Comparison of ENCODE assay signal across 1 cellular context in genomic region chr3:72082776-72083477, GRCh38.
A peak's percentile ranks its signal among the peaks of the same experiment; 100 is the strongest.
TF ChIP-seq lines count a peak whose summit lies in the region.

No MANE protein-coding gene starts in this region.

TF ChIP-seq in K562, 482 proteins besides CTCF, POLR2A, EP300 and RAD21 (continued from another document and continues in another):
- TF ChIP-seq STAT6 (CRISPR knock-in tag; IDR thresholded peaks at IDR 0.05) (no peak), JUND (IDR thresholded peaks at IDR 0.05; ENCODE audit: borderline replicate concordance, low read depth, low read length) (no peak), JUND (tag; IDR thresholded peaks at IDR 0.05; ENCODE audit: borderline replicate concordance, low read depth, low read length) (0 out of 3 replicates have a peak, but pooled peaks have one; percentile 9), CEBPG (CRISPR knock-in tag; IDR thresholded peaks at IDR 0.05) (no peak), CEBPG (tag; conservative IDR thresholded peaks at IDR 0.05 in 1 of 2, IDR thresholded peaks at IDR 0.05 in 1 of 2) (0 out of 4 replicates have a peak, but pooled peaks of 1 of the 2 experiments have one; percentile 3), MEIS2 (IDR thresholded peaks at IDR 0.05; ENCODE audit: partially characterized antibody) (peak; percentile 90), KLF6 (CRISPR knock-in tag; IDR thresholded peaks at IDR 0.05; ENCODE audit: borderline replicate concordance) (no peak), U2AF2 (optimal IDR thresholded peaks at IDR 0.05; ENCODE audit: low read depth, low read length) (no peak), CXXC5 (CRISPR knock-in tag; IDR thresholded peaks at IDR 0.05) (peak; percentile 37), CTBP1 (IDR thresholded peaks at IDR 0.05; ENCODE audit: borderline replicate concordance) (peak; percentile 86), DMBX1 (CRISPR knock-in tag; IDR thresholded peaks at IDR 0.05; ENCODE audit: borderline replicate concordance) (no peak), PML (IDR thresholded peaks at IDR 0.05; ENCODE audit: low read length) (peak; percentile 15; the same call in 1 of the 2 replicates), MYNN (IDR thresholded peaks at IDR 0.05) (no peak), MYNN (CRISPR knock-in tag; IDR thresholded peaks at IDR 0.05) (no peak), THRA (IDR thresholded peaks at IDR 0.05) (no peak), CBFA2T2 (conservative IDR thresholded peaks at IDR 0.05) (peak; percentile 42; the same call in 1 of the 2 replicates), NR2C2 (CRISPR knock-in tag; IDR thresholded peaks at IDR 0.05) (no peak), NR2C2 (tag; IDR thresholded peaks at IDR 0.05) (0 out of 2 replicates have a peak, but pooled peaks have one; percentile 16), PHB (CRISPR knock-in tag; IDR thresholded peaks at IDR 0.05) (no peak), HES1 (IDR thresholded peaks at IDR 0.05; ENCODE audit: low read depth) (peak; percentile 76), ATF1 (CRISPR knock-in tag; IDR thresholded peaks at IDR 0.05) (no peak), ATF1 (tag; IDR thresholded peaks at IDR 0.05) (peak; percentile 20; the same call in 1 of the 2 replicates), PHB2 (IDR thresholded peaks at IDR 0.05; ENCODE audit: low read depth) (no peak), ARID1B (IDR thresholded peaks at IDR 0.05) (peak; percentile 29; the same call in 1 of the 2 replicates), ZNF384 (IDR thresholded peaks at IDR 0.05; ENCODE audit: low read depth, low read length) (no peak), TCF3 (CRISPR knock-in tag; IDR thresholded peaks at IDR 0.05) (peak; percentile 53), ZZZ3 (IDR thresholded peaks at IDR 0.05) (no peak), SPI1 (IDR thresholded peaks at IDR 0.05; ENCODE audit: borderline replicate concordance, low read depth, low read length) (no peak), RAD51 (IDR thresholded peaks at IDR 0.05; ENCODE audit: borderline replicate concordance, low read depth) (no peak), SMARCE1 (IDR thresholded peaks at IDR 0.05) (peak; percentile 26; the same call in 1 of the 2 replicates), ZNF184 (CRISPR knock-in tag; IDR thresholded peaks at IDR 0.05) (no peak), TBL1XR1 (IDR thresholded peaks at IDR 0.05; ENCODE audit: low read length in 2 of 2) (0 out of 4 replicates have a peak, but pooled peaks of 1 of the 2 experiments have one; percentile 19), NR2C1 (IDR thresholded peaks at IDR 0.05) (no peak), NR2C1 (tag; IDR thresholded peaks at IDR 0.05) (no peak), FOSL1 (tag; conservative IDR thresholded peaks at IDR 0.05) (peak; percentile 42), NCOR1 (IDR thresholded peaks at IDR 0.05) (0 out of 2 replicates have a peak, but pooled peaks have one; percentile 17), SRSF7 (optimal IDR thresholded peaks at IDR 0.05; ENCODE audit: low read depth, low read length) (no peak), KLF13 (tag; IDR thresholded peaks at IDR 0.05; ENCODE audit: borderline replicate concordance, low read depth) (no peak), ILF3 (IDR thresholded peaks at IDR 0.05; ENCODE audit: borderline replicate concordance) (no peak), SAP30 (IDR thresholded peaks at IDR 0.05; ENCODE audit: borderline replicate concordance, insufficient read depth, low read depth, low read length, poor library complexity, severe bottlenecking) (no peak), MYBL2 (IDR thresholded peaks at IDR 0.05; ENCODE audit: low read depth) (no peak), MYBL2 (CRISPR knock-in tag; IDR thresholded peaks at IDR 0.05; ENCODE audit: borderline replicate concordance) (no peak), ZNF316 (IDR thresholded peaks at IDR 0.05) (no peak), SRSF9 (IDR thresholded peaks at IDR 0.05; ENCODE audit: borderline replicate concordance, low read depth, low read length) (no peak), ZNF318 (IDR thresholded peaks at IDR 0.05; ENCODE audit: borderline replicate concordance in 1 of 2, low read depth in 1 of 2) (0 out of 4 replicates have a peak, but pooled peaks of 1 of the 2 experiments have one; percentile 43)
- TF ChIP-seq, protein P1, sequence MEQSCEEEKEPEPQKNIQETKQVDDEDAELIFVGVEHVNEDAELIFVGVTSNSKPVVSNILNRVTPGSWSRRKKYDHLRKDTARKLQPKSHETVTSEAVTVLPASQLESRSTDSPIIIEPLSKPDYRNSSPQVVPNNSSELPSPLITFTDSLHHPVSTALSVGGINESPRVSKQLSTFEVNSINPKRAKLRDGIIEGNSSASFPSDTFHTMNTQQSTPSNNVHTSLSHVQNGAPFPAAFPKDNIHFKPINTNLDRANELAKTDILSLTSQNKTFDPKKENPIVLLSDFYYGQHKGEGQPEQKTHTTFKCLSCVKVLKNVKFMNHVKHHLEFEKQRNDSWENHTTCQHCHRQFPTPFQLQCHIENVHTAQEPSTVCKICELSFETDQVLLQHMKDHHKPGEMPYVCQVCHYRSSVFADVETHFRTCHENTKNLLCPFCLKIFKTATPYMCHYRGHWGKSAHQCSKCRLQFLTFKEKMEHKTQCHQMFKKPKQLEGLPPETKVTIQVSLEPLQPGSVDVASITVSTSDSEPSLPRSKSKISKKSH (CRISPR knock-in tag; IDR thresholded peaks at IDR 0.05): no peak
- TF ChIP-seq, protein P2, sequence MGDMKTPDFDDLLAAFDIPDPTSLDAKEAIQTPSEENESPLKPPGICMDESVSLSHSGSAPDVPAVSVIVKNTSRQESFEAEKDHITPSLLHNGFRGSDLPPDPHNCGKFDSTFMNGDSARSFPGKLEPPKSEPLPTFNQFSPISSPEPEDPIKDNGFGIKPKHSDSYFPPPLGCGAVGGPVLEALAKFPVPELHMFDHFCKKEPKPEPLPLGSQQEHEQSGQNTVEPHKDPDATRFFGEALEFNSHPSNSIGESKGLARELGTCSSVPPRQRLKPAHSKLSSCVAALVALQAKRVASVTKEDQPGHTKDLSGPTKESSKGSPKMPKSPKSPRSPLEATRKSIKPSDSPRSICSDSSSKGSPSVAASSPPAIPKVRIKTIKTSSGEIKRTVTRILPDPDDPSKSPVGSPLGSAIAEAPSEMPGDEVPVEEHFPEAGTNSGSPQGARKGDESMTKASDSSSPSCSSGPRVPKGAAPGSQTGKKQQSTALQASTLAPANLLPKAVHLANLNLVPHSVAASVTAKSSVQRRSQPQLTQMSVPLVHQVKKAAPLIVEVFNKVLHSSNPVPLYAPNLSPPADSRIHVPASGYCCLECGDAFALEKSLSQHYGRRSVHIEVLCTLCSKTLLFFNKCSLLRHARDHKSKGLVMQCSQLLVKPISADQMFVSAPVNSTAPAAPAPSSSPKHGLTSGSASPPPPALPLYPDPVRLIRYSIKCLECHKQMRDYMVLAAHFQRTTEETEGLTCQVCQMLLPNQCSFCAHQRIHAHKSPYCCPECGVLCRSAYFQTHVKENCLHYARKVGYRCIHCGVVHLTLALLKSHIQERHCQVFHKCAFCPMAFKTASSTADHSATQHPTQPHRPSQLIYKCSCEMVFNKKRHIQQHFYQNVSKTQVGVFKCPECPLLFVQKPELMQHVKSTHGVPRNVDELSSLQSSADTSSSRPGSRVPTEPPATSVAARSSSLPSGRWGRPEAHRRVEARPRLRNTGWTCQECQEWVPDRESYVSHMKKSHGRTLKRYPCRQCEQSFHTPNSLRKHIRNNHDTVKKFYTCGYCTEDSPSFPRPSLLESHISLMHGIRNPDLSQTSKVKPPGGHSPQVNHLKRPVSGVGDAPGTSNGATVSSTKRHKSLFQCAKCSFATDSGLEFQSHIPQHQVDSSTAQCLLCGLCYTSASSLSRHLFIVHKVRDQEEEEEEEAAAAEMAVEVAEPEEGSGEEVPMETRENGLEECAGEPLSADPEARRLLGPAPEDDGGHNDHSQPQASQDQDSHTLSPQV (IDR thresholded peaks at IDR 0.05): no peak
- TF ChIP-seq, protein P3, sequence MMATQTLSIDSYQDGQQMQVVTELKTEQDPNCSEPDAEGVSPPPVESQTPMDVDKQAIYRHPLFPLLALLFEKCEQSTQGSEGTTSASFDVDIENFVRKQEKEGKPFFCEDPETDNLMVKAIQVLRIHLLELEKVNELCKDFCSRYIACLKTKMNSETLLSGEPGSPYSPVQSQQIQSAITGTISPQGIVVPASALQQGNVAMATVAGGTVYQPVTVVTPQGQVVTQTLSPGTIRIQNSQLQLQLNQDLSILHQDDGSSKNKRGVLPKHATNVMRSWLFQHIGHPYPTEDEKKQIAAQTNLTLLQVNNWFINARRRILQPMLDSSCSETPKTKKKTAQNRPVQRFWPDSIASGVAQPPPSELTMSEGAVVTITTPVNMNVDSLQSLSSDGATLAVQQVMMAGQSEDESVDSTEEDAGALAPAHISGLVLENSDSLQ (IDR thresholded peaks at IDR 0.05): 0 out of 2 replicates have a peak, but pooled peaks have one; percentile 41
